In the genomic region with DNA sequence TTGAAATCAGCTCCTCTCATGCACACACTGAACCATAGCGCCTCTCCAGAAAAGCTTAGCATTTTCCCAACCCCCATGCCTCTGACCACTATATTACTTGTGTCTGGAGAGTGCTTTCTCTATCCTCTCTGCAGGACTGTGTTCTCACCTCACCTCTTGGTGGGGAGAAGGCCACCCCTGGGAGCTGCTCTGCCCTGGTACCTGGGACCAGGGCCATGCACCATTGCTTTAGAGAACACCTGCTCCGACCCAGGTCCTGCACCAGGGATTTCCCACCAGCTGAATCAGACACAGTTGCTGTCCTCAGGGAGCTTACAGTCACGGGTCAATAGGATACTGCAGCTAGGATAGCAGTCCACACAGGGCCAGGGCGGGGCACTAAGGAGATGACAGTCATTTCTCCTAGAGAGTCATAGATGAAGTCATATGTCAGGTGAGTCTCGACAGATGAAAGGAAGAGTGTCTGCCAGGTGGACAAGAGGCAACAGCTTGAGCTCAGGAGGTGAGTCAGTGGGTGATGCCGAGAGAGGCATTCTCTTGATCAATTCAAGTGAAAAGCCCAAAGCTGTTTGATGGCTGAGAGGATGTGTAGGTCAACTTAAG, we compare ENCODE assay signal across 8 cellular contexts. TPM values are rescaled to one million over a fixed set of nuclear protein-coding genes. Genes with fewer than 3 reads are reported as not detected.
DNase-seq lines count a peak whose midpoint lies in the region; ATAC-seq, FAIRE-seq and TF ChIP-seq lines count a peak whose summit lies in the region.

No MANE protein-coding gene starts in this region.

- H3K4me3 ChIP-seq in ovary = peak overlapping the region; percentile 99

- intact Hi-C loops in ovary (cut with DNase I) = loop anchor here in 3 of 4 donors (5.0 kb wide), 1 partner anchor 61 kb away; no protein-coding TSS in a partner anchor

- TF ChIP-seq CTCF in ovary (IDR thresholded peaks at IDR 0.05) = no peak

- DNase-seq in activated naive CD4-positive, alpha-beta T cell treated with anti-CD3 and anti-CD28 coated beads, Interleukin-2, amount 50 U/mL, for 16 hours = peak; percentile 23
- DNase-seq in ovary (peak in 1 of 5 donors; percentile 31), urothelium cell line (ENCODE audit: low spot score) (no peak), Ammon's horn (ENCODE audit: low spot score) (no peak)

- ATAC-seq in GM18520 (IDR thresholded peaks at IDR 0.05; ENCODE audit: unreplicated experiment) (peak; percentile 2), HG03378 (IDR thresholded peaks at IDR 0.05; ENCODE audit: unreplicated experiment) (peak; percentile 7), HG03565 (IDR thresholded peaks at IDR 0.05; ENCODE audit: unreplicated experiment) (no peak), GM21786 (IDR thresholded peaks at IDR 0.05; ENCODE audit: unreplicated experiment) (no peak)

- WGBS in ovary, 3 donors = 65 to 68% (median 68%) methylated on average over 6 of the region's 6 CpGs

- TF ChIP-seq EP300 in ovary (IDR thresholded peaks at IDR 0.05) = no peak

- no peak for FAIRE-seq in urothelium cell line (lab: Jason Lieb, UNC)

- no peak overlapping the region for H3K27ac ChIP-seq in ovary

- H3K36me3 ChIP-seq in ovary = no peaks in the 10 kb centered on the region

- H3K4me1 ChIP-seq in ovary (ENCODE audit: insufficient read depth) = peaks cover 3% of the 10 kb centered on the region

- no peaks in the 10 kb centered on the region for H3K9me3 ChIP-seq in ovary

- no peaks in the 10 kb centered on the region for H3K27me3 ChIP-seq in ovary

- no peak for TF ChIP-seq POLR2A in ovary (IDR thresholded peaks at IDR 0.05)

RNA-seq across cellular contexts. Expression of gene LMTK2, which starts 0.6 kb away (rescaled TPM):
- 10 to 100 TPM; 12.0 to 17.1 (median 13.6) TPM for total RNA-seq in ovary
- 1 to 10 TPM; 4.4 to 8.5 TPM for polyA plus RNA-seq in ovary

Comparison
In these comparisons a context has a peak if more than half of its experiments do, and no peak if none do; other contexts are left out.
1. ATAC-seq: peak in GM18520 (single experiment) and HG03378 (single experiment); none in HG03565 (single experiment) and GM21786 (single experiment).